In the genomic region with DNA sequence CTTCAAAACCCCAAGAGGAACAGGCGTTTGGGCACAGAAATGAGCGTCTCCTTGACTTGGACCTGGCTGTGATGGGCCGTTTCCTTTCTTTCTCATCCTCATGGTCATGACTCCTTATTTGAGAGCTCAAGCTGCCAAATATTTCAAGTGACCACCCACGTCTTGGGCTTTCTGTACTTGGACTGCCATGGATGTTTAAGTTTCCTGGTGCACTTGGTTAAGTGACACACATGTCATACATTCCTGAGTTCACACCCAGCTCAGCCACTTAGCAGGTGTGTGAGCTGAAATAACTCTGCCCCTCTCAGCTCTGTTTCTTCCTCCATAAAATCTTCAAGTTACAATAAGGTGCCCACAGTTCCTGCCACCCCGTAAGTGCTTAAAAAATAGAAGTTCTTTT, we compare ENCODE assay signal across 21 cellular contexts.
DNase-seq lines count a peak whose midpoint lies in the region; ATAC-seq and TF ChIP-seq lines count a peak whose summit lies in the region.
"Had no signal": no experiment of that assay in that cellular context is flagged by ENCODE, and none has a peak within 500 bp of the region (broad histone marks: within the 10 kb centered on the region; RNA-seq: fewer than 3 reads in every experiment).

No MANE protein-coding gene starts in this region.

- H3K36me3 Mint-ChIP-seq in Calu3 (ENCODE audit: insufficient read depth, unreplicated experiment) (peaks cover 5% of the 10 kb centered on the region), T-helper 17 cell (ENCODE audit: low read depth) (peaks cover 3% of the 10 kb centered on the region)
- peaks cover 12% of the 10 kb centered on the region for H3K36me3 Mint-ChIP-seq in activated naive CD8-positive, alpha-beta T cell treated with anti-CD3 and anti-CD28 coated beads for 36 hours

- H3K9me3 ChIP-seq in T-helper 17 cell (ENCODE audit: control insufficient read depth, low read length, poor library complexity, severe bottlenecking) (no peaks in the 10 kb centered on the region), lower lobe of right lung (no peaks in the 10 kb centered on the region), sigmoid colon (no peaks in the 10 kb centered on the region), right lobe of liver (no peaks in the 10 kb centered on the region)
- H3K9me3 ChIP-seq: A549 had no signal

- TF ChIP-seq POLR2A in sigmoid colon (IDR thresholded peaks at IDR 0.05) (no peak), right lobe of liver (IDR thresholded peaks at IDR 0.05) (no peak)

- intact Hi-C loops in Calu3 (cut with micrococcal nuclease; ENCODE audit: unreplicated experiment) (no loop called here), lower lobe of right lung (cut with DNase I) (no loop called here), sigmoid colon (cut with DNase I) (no loop called here), right lobe of liver (cut with DNase I) (no loop called here)

- no peak for TF ChIP-seq CTCF in Calu3 (IDR thresholded peaks at IDR 0.05; ENCODE audit: unreplicated experiment)
- TF ChIP-seq CTCF in lower lobe of right lung (IDR thresholded peaks at IDR 0.05), result no peak
- no peak for TF ChIP-seq CTCF in sigmoid colon (IDR thresholded peaks at IDR 0.05)
- no peak for TF ChIP-seq CTCF in right lobe of liver (IDR thresholded peaks at IDR 0.05)

- TF ChIP-seq EP300 in sigmoid colon (IDR thresholded peaks at IDR 0.05), result no peak

- ATAC-seq in T-helper 17 cell (no peak), lower lobe of right lung (peak; percentile 91 to 94), right lobe of liver (no peak)
- ATAC-seq in stimulated activated naive CD8-positive, alpha-beta T cell treated with anti-CD3 and anti-CD28 coated beads, Interleukin-15, amount 100 ng/mL, for 72 hours, result no peak
- ATAC-seq: A549, K562 had no signal

- WGBS in sigmoid colon, 2 donors, result 59 to 71% methylated on average over 5 of the region's 5 CpGs
- 89% methylated on average over 5 of the region's 5 CpGs for WGBS in right lobe of liver (ENCODE audit: insufficient coverage, low coverage, low lambda C conversion rate, missing lambda C conversion rate)

- peak; percentile 44 for DNase-seq in Calu3
- no peak for DNase-seq in T-helper 17 cell
- no peak for DNase-seq in lower lobe of right lung
- peak; percentile 7 for DNase-seq in sigmoid colon
- no peak for DNase-seq in stimulated activated naive CD8-positive, alpha-beta T cell treated with anti-CD3 and anti-CD28 coated beads, Interleukin-15, amount 100 ng/mL, for 72 hours
- no peak for DNase-seq in stimulated activated CD4-positive, alpha-beta T cell treated with anti-CD3 and anti-CD28 coated beads, Interleukin-1b, Interleukin-23, amount 100 ng/mL, for 48 hours
- DNase-seq in activated naive CD8-positive, alpha-beta T cell treated with anti-CD3 and anti-CD28 coated beads for 36 hours, result no peak
- no peak for DNase-seq in right lobe of liver
- DNase-seq: CD4-positive, CD25-positive, alpha-beta regulatory T cell; DMS79 treated with DMSO at 0.1 percent for 48 hours; GDM1; HCEC 1CT; NCI-H1048; NCI-H146; NCI-H345; NCI-H69; NK-92 treated with Interleukin-12 subunit alpha and Interleukin-12 subunit beta, amount 100 ng/mL, for 24 hours; OCI-M1; RPMI8226 had no signal

- no peak overlapping the region for H3K4me3 ChIP-seq in lower lobe of right lung
- H3K4me3 ChIP-seq in sigmoid colon, result no peak overlapping the region
- H3K4me3 ChIP-seq in right lobe of liver, result no peak overlapping the region
- H3K4me3 ChIP-seq: A549, K562 had no signal

- H3K4me1 Mint-ChIP-seq in Calu3 (ENCODE audit: low read depth, unreplicated experiment) (peaks cover 22% of the 10 kb centered on the region), T-helper 17 cell (peaks cover 13% of the 10 kb centered on the region)
- peaks cover 36% of the 10 kb centered on the region for H3K4me1 Mint-ChIP-seq in stimulated activated naive CD8-positive, alpha-beta T cell treated with anti-CD3 and anti-CD28 coated beads, Interleukin-15, amount 100 ng/mL, for 72 hours
- H3K4me1 Mint-ChIP-seq in activated naive CD8-positive, alpha-beta T cell treated with anti-CD3 and anti-CD28 coated beads for 36 hours, result peaks cover 3% of the 10 kb centered on the region

- no peak overlapping the region for H3K4me3 Mint-ChIP-seq in Calu3 (ENCODE audit: low read depth, unreplicated experiment)
- no peak overlapping the region for H3K4me3 Mint-ChIP-seq in T-helper 17 cell
- H3K4me3 Mint-ChIP-seq in stimulated activated naive CD8-positive, alpha-beta T cell treated with anti-CD3 and anti-CD28 coated beads, Interleukin-15, amount 100 ng/mL, for 72 hours, result no peak overlapping the region
- H3K4me3 Mint-ChIP-seq in activated naive CD8-positive, alpha-beta T cell treated with anti-CD3 and anti-CD28 coated beads for 36 hours, result no peak overlapping the region
- H3K4me3 Mint-ChIP-seq: CD4-positive, CD25-positive, alpha-beta regulatory T cell had no signal

- H3K4me1 ChIP-seq in lower lobe of right lung, result peaks cover 5% of the 10 kb centered on the region
- no peaks in the 10 kb centered on the region for H3K4me1 ChIP-seq in sigmoid colon
- H3K4me1 ChIP-seq in right lobe of liver, result peaks cover 0 to 15% (median 6%) of the 10 kb centered on the region in 4 donors

- H3K36me3 ChIP-seq in lower lobe of right lung (peaks cover 29% of the 10 kb centered on the region), sigmoid colon (peaks cover 3 to 25% (median 7%) of the 10 kb centered on the region in 4 donors), right lobe of liver (peaks cover 0 to 13% (median 0%) of the 10 kb centered on the region in 4 donors)

- H3K27me3 Mint-ChIP-seq in Calu3 (ENCODE audit: unreplicated experiment) (no peaks in the 10 kb centered on the region), T-helper 17 cell (no peaks in the 10 kb centered on the region)
- no peaks in the 10 kb centered on the region for H3K27me3 Mint-ChIP-seq in stimulated activated naive CD8-positive, alpha-beta T cell treated with anti-CD3 and anti-CD28 coated beads, Interleukin-15, amount 100 ng/mL, for 72 hours
- H3K27me3 Mint-ChIP-seq in activated naive CD8-positive, alpha-beta T cell treated with anti-CD3 and anti-CD28 coated beads for 36 hours, result no peaks in the 10 kb centered on the region
- H3K27me3 Mint-ChIP-seq: CD4-positive, CD25-positive, alpha-beta regulatory T cell had no signal

- H3K27ac ChIP-seq in lower lobe of right lung (peak overlapping the region; percentile 65), sigmoid colon (no peak overlapping the region), right lobe of liver (no peak overlapping the region)
- H3K27ac ChIP-seq: A549 had no signal

- no TSS peak for BruUV-seq in Calu3 (replicated peaks; lab: Mats Ljungman, UMichigan)

- H3K27me3 ChIP-seq in lower lobe of right lung (ENCODE audit: low read depth) (no peaks in the 10 kb centered on the region), sigmoid colon (no peaks in the 10 kb centered on the region), right lobe of liver (no peaks in the 10 kb centered on the region)

- H3K27ac Mint-ChIP-seq in Calu3 (ENCODE audit: unreplicated experiment) (no peak overlapping the region), T-helper 17 cell (peak overlapping the region; percentile 14)
- no peak overlapping the region for H3K27ac Mint-ChIP-seq in stimulated activated naive CD8-positive, alpha-beta T cell treated with anti-CD3 and anti-CD28 coated beads, Interleukin-15, amount 100 ng/mL, for 72 hours
- no peak overlapping the region for H3K27ac Mint-ChIP-seq in activated naive CD8-positive, alpha-beta T cell treated with anti-CD3 and anti-CD28 coated beads for 36 hours
- H3K27ac Mint-ChIP-seq: CD4-positive, CD25-positive, alpha-beta regulatory T cell had no signal

- CTCF ChIA-PET in Calu3 (lab: Charles Lee), result interaction anchor here (0.6 to 1.1 kb wide), 3 partner anchors 9 to 25 kb away, joined by 3 read pairs; no protein-coding TSS in a partner anchor

- H3K9me3 Mint-ChIP-seq in Calu3 (ENCODE audit: low read depth, unreplicated experiment), result no peaks in the 10 kb centered on the region
- H3K9me3 Mint-ChIP-seq in stimulated activated naive CD8-positive, alpha-beta T cell treated with anti-CD3 and anti-CD28 coated beads, Interleukin-15, amount 100 ng/mL, for 72 hours, result no peaks in the 10 kb centered on the region
- H3K9me3 Mint-ChIP-seq in activated naive CD8-positive, alpha-beta T cell treated with anti-CD3 and anti-CD28 coated beads for 36 hours, result no peaks in the 10 kb centered on the region
- H3K9me3 Mint-ChIP-seq: CD4-positive, CD25-positive, alpha-beta regulatory T cell had no signal

Comparison
In these comparisons a context has a peak if more than half of its experiments do, and no peak if none do; other contexts are left out.
1. DNase-seq: peak in Calu3 (single experiment) and sigmoid colon (single experiment); none in T-helper 17 cell (0 of 3), lower lobe of right lung (single experiment), stimulated activated naive CD8-positive, alpha-beta T cell treated with anti-CD3 and anti-CD28 coated beads, Interleukin-15, amount 100 ng/mL, for 72 hours (0 of 2), stimulated activated CD4-positive, alpha-beta T cell treated with anti-CD3 and anti-CD28 coated beads, Interleukin-1b, Interleukin-23, amount 100 ng/mL, for 48 hours (single experiment), activated naive CD8-positive, alpha-beta T cell treated with anti-CD3 and anti-CD28 coated beads for 36 hours (single experiment) and right lobe of liver (0 of 3).
2. ATAC-seq: peak in lower lobe of right lung (2 of 2); none in T-helper 17 cell (single experiment), stimulated activated naive CD8-positive, alpha-beta T cell treated with anti-CD3 and anti-CD28 coated beads, Interleukin-15, amount 100 ng/mL, for 72 hours (single experiment) and right lobe of liver (0 of 4).